In genomic region chr9:14383296-14383695, GRCh38 we compare ENCODE assay signal across 12 cellular contexts.
DNase-seq lines count a peak whose midpoint lies in the region; ATAC-seq and TF ChIP-seq lines count a peak whose summit lies in the region.
"Had no signal": no experiment of that assay in that cellular context is flagged by ENCODE, and none has a peak within 500 bp of the region (broad histone marks: within the 10 kb centered on the region; RNA-seq: fewer than 3 reads in every experiment).

No MANE protein-coding gene starts in this region.

- H3K9me3 ChIP-seq in SK-N-SH: no peaks in the 10 kb centered on the region

- H3K27me3 Mint-ChIP-seq in activated T-cell treated with anti-CD3 and anti-CD28 coated beads, Interleukin-2, amount 50 U/mL, for 4 hours (ENCODE audit: low read depth): peaks cover 2% of the 10 kb centered on the region

- no peak for TF ChIP-seq EP300 in SK-N-SH (IDR thresholded peaks at IDR 0.05; ENCODE audit: borderline replicate concordance in 1 of 2, low read depth in 1 of 2, low read length in 1 of 2)

- no peak overlapping the region for H3K4me3 ChIP-seq in SK-N-SH (ENCODE audit: low read depth in 2 of 2, low read length in 1 of 2)

- H3F3A ChIP-seq in SK-N-SH (replicated peaks; ENCODE audit: insufficient read depth): no peaks in the 10 kb centered on the region

- no peaks in the 10 kb centered on the region for H3K79me2 ChIP-seq in SK-N-SH (ENCODE audit: insufficient read depth)

- H3K4me1 Mint-ChIP-seq in activated T-cell treated with anti-CD3 and anti-CD28 coated beads, Interleukin-2, amount 50 U/mL, for 4 hours (ENCODE audit: low read depth): no peaks in the 10 kb centered on the region
- H3K4me1 Mint-ChIP-seq: stimulated activated naive B cell treated with anti-CD40 and anti-IgM and Interleukin-4, amounts not matched to agents 10 μg/mL and 1 μg/mL and 100 μg/mL, for 72 hours had no signal

- H3K36me3 ChIP-seq in SK-N-SH (replicated peaks in 1 of 2; ENCODE audit: control insufficient read depth in 1 of 2, insufficient read depth in 2 of 2, low read length in 1 of 2): no peaks in the 10 kb centered on the region

- no peak overlapping the region for H3K27ac ChIP-seq in SK-N-SH (ENCODE audit: low read depth in 2 of 2, low read length in 1 of 2)
- H3K27ac ChIP-seq: foreskin keratinocyte had no signal

- H3K4me3 Mint-ChIP-seq in activated T-cell treated with anti-CD3 and anti-CD28 coated beads, Interleukin-2, amount 50 U/mL, for 4 hours: no peak overlapping the region
- H3K4me3 Mint-ChIP-seq: stimulated activated naive B cell treated with anti-CD40 and anti-IgM and Interleukin-4, amounts not matched to agents 10 μg/mL and 1 μg/mL and 100 μg/mL, for 72 hours had no signal

- TF ChIP-seq RAD21 in SK-N-SH (IDR thresholded peaks at IDR 0.05; ENCODE audit: low read length): no peak

- no peak overlapping the region for H3K4me2 ChIP-seq in SK-N-SH

- no peaks in the 10 kb centered on the region for H4K20me1 ChIP-seq in SK-N-SH (ENCODE audit: insufficient read depth)

- DNase-seq in DMS 273 (lab: John Stamatoyannopoulos, UW; ENCODE audit: unreplicated experiment) (peak; percentile 81), SK-N-SH (no peak), iris pigment epithelial cell (ENCODE audit: low read depth) (peak; percentile 69), NOMO-1 treated with DMSO at 0.1 percent for 48 hours (lab: John Stamatoyannopoulos, UW; ENCODE audit: unreplicated experiment) (no peak), NCI-H187 treated with DMSO at 0.1 percent for 48 hours (lab: John Stamatoyannopoulos, UW) (no peak)
- no peak for DNase-seq in activated T-cell treated with anti-CD3 and anti-CD28 coated beads, Interleukin-2, amount 50 U/mL, for 4 hours
- DNase-seq: activated CD4-positive, alpha-beta T cell treated with anti-CD3 and anti-CD28 coated beads for 48 hours; stimulated activated naive B cell treated with anti-CD40 and anti-IgM and Interleukin-4, amounts not matched to agents 10 μg/mL and 1 μg/mL and 100 μg/mL, for 72 hours had no signal

- POLR2A ChIA-PET in SK-N-SH (lab: Yijun Ruan, JAX): no interaction called here

- H3K36me3 Mint-ChIP-seq in activated T-cell treated with anti-CD3 and anti-CD28 coated beads, Interleukin-2, amount 50 U/mL, for 4 hours (ENCODE audit: insufficient read depth): no peaks in the 10 kb centered on the region
- H3K36me3 Mint-ChIP-seq: stimulated activated naive B cell treated with anti-CD40 and anti-IgM and Interleukin-4, amounts not matched to agents 10 μg/mL and 1 μg/mL and 100 μg/mL, for 72 hours had no signal

- CTCF ChIA-PET in SK-N-SH (lab: Yijun Ruan, JAX): interaction anchor here (1.4 kb wide), 1 partner anchor 45 kb away, joined by 3 read pairs; no protein-coding TSS in a partner anchor

- no peaks in the 10 kb centered on the region for H3K9me3 Mint-ChIP-seq in activated T-cell treated with anti-CD3 and anti-CD28 coated beads, Interleukin-2, amount 50 U/mL, for 4 hours
- H3K9me3 Mint-ChIP-seq: stimulated activated naive B cell treated with anti-CD40 and anti-IgM and Interleukin-4, amounts not matched to agents 10 μg/mL and 1 μg/mL and 100 μg/mL, for 72 hours had no signal

- TF ChIP-seq CTCF in SK-N-SH (IDR thresholded peaks at IDR 0.05): no peak

- ATAC-seq in HG03103 (IDR thresholded peaks at IDR 0.05; ENCODE audit: low read depth, unreplicated experiment) (peak; percentile 68), HG03571 (IDR thresholded peaks at IDR 0.05; ENCODE audit: unreplicated experiment) (no peak)
- ATAC-seq in activated T-cell treated with anti-CD3 and anti-CD28 coated beads, Interleukin-2, amount 50 U/mL, for 4 hours: no peak
- ATAC-seq: foreskin keratinocyte; HepG2; stimulated activated naive B cell treated with anti-CD40 and anti-IgM and Interleukin-4, amounts not matched to agents 10 μg/mL and 1 μg/mL and 100 μg/mL, for 72 hours had no signal

- H3K4me1 ChIP-seq in SK-N-SH (ENCODE audit: control insufficient read depth in 1 of 2, insufficient read depth in 2 of 2, low read depth in 1 of 2, low read length in 1 of 2): no peaks in the 10 kb centered on the region
- H3K4me1 ChIP-seq: foreskin keratinocyte had no signal

- 81% methylated on average over 2 of the region's 2 CpGs for WGBS in SK-N-SH (ENCODE audit: low lambda C conversion rate)

- no peaks in the 10 kb centered on the region for H3K9me2 ChIP-seq in SK-N-SH

- H3K9ac ChIP-seq in SK-N-SH: no peak overlapping the region

- H2AFZ ChIP-seq in SK-N-SH (ENCODE audit: low read depth): no peak overlapping the region

- H3K27me3 ChIP-seq in SK-N-SH (ENCODE audit: insufficient read depth): no peaks in the 10 kb centered on the region

TF ChIP-seq in SK-N-SH, 30 proteins besides CTCF, POLR2A, EP300 and RAD21:
- no peak for TF ChIP-seq IRF3 (IDR thresholded peaks at IDR 0.05; ENCODE audit: low read depth, low read length)
- TF ChIP-seq NFIC (IDR thresholded peaks at IDR 0.05; ENCODE audit: borderline replicate concordance): 0 out of 2 replicates have a peak, but pooled peaks have one; percentile 9
TF ChIP-seq in SK-N-SH: peak in this region for 1.

Comparison
In these comparisons a context has a peak if more than half of its experiments do, and no peak if none do; other contexts are left out.
1. DNase-seq: peak in DMS 273 (single experiment) and iris pigment epithelial cell (single experiment); none in SK-N-SH (single experiment), activated T-cell treated with anti-CD3 and anti-CD28 coated beads, Interleukin-2, amount 50 U/mL, for 4 hours (single experiment), NOMO-1 treated with DMSO at 0.1 percent for 48 hours (single experiment) and NCI-H187 treated with DMSO at 0.1 percent for 48 hours (single experiment).